In the genomic region with DNA sequence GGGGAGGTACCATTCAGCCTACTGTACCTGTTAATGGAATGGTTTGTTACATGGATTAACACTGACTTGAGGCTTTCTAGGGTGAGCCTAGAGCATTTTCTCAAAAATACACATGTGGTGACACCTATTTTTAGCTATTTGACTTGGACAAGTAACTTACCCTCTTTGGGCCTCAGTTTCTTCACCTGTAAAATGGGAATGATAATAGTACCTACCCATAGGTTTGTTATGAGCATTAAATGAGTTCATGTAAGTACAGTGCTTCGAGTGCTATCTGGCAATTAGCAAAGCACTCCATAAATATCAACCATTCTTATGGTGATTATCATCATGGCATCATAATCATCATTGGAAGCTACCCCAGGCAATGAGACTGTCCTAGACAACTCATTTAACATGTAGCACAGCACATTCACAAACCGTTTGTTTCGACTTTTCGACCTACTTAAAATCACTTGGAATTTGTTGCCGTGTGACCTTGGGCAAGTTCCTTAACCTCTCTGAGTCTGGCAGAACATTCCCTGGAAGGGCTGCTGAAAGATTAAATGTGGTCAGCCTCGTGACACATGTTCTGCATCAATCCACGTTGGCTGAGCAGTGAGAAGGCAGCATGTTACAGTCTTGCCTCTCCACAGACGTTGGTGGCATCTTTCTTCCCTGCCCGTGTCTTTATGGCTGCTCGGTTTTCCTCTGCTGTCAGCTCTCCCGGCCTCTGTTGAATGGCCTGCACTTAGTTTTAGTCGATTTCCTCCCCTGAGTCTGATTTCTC, we compare ENCODE assay signal across 1 cellular context.
TF ChIP-seq lines count a peak whose summit lies in the region.

No MANE protein-coding gene starts in this region.

TF ChIP-seq in SK-N-SH, 30 proteins besides CTCF, POLR2A, EP300 and RAD21 (continued from another document):
- TF ChIP-seq, protein P1, sequence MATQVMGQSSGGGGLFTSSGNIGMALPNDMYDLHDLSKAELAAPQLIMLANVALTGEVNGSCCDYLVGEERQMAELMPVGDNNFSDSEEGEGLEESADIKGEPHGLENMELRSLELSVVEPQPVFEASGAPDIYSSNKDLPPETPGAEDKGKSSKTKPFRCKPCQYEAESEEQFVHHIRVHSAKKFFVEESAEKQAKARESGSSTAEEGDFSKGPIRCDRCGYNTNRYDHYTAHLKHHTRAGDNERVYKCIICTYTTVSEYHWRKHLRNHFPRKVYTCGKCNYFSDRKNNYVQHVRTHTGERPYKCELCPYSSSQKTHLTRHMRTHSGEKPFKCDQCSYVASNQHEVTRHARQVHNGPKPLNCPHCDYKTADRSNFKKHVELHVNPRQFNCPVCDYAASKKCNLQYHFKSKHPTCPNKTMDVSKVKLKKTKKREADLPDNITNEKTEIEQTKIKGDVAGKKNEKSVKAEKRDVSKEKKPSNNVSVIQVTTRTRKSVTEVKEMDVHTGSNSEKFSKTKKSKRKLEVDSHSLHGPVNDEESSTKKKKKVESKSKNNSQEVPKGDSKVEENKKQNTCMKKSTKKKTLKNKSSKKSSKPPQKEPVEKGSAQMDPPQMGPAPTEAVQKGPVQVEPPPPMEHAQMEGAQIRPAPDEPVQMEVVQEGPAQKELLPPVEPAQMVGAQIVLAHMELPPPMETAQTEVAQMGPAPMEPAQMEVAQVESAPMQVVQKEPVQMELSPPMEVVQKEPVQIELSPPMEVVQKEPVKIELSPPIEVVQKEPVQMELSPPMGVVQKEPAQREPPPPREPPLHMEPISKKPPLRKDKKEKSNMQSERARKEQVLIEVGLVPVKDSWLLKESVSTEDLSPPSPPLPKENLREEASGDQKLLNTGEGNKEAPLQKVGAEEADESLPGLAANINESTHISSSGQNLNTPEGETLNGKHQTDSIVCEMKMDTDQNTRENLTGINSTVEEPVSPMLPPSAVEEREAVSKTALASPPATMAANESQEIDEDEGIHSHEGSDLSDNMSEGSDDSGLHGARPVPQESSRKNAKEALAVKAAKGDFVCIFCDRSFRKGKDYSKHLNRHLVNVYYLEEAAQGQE (IDR thresholded peaks at IDR 0.05; ENCODE audit: low read depth, low read length) = no peak
- no peak for TF ChIP-seq SIN3A (IDR thresholded peaks at IDR 0.05; ENCODE audit: borderline replicate concordance, low read depth, low read length)
- TF ChIP-seq GATA2 (CRISPR knock-in tag; IDR thresholded peaks at IDR 0.05) = no peak
- TF ChIP-seq SMC3 (IDR thresholded peaks at IDR 0.05; ENCODE audit: low read depth, low read length) = no peak
- no peak for TF ChIP-seq RCOR1 (IDR thresholded peaks at IDR 0.05; ENCODE audit: low read length)
- TF ChIP-seq, protein P2, sequence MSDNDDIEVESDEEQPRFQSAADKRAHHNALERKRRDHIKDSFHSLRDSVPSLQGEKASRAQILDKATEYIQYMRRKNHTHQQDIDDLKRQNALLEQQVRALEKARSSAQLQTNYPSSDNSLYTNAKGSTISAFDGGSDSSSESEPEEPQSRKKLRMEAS (IDR thresholded peaks at IDR 0.05; ENCODE audit: low read depth) = no peak
- no peak for TF ChIP-seq POLR2AphosphoS5 (IDR thresholded peaks at IDR 0.05; ENCODE audit: low read depth, low read length)
- TF ChIP-seq RXRA (IDR thresholded peaks at IDR 0.05; ENCODE audit: borderline replicate concordance, low read depth) = no peak
- no peak for TF ChIP-seq NFIC (IDR thresholded peaks at IDR 0.05; ENCODE audit: borderline replicate concordance)
- no peak for TF ChIP-seq CHD2 (IDR thresholded peaks at IDR 0.05; ENCODE audit: low read length, partially characterized antibody)
- TF ChIP-seq, protein P3, sequence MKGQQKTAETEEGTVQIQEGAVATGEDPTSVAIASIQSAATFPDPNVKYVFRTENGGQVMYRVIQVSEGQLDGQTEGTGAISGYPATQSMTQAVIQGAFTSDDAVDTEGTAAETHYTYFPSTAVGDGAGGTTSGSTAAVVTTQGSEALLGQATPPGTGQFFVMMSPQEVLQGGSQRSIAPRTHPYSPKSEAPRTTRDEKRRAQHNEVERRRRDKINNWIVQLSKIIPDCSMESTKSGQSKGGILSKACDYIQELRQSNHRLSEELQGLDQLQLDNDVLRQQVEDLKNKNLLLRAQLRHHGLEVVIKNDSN (IDR thresholded peaks at IDR 0.05; ENCODE audit: borderline replicate concordance, low read depth) = no peak
- TF ChIP-seq, protein P4, sequence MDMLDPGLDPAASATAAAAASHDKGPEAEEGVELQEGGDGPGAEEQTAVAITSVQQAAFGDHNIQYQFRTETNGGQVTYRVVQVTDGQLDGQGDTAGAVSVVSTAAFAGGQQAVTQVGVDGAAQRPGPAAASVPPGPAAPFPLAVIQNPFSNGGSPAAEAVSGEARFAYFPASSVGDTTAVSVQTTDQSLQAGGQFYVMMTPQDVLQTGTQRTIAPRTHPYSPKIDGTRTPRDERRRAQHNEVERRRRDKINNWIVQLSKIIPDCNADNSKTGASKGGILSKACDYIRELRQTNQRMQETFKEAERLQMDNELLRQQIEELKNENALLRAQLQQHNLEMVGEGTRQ (IDR thresholded peaks at IDR 0.05; ENCODE audit: borderline replicate concordance, low read depth, low read length) = no peak
- TF ChIP-seq TAF1 (IDR thresholded peaks at IDR 0.05; ENCODE audit: borderline replicate concordance, low read depth, low read length) = no peak
- TF ChIP-seq, protein P5, sequence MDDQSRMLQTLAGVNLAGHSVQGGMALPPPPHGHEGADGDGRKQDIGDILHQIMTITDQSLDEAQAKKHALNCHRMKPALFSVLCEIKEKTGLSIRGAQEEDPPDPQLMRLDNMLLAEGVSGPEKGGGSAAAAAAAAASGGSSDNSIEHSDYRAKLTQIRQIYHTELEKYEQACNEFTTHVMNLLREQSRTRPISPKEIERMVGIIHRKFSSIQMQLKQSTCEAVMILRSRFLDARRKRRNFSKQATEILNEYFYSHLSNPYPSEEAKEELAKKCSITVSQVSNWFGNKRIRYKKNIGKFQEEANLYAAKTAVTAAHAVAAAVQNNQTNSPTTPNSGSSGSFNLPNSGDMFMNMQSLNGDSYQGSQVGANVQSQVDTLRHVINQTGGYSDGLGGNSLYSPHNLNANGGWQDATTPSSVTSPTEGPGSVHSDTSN (IDR thresholded peaks at IDR 0.05) = no peak
- TF ChIP-seq FOXJ3 (CRISPR knock-in tag; IDR thresholded peaks at IDR 0.05) = no peak
- no peak for TF ChIP-seq GABPA (IDR thresholded peaks at IDR 0.05; ENCODE audit: low read depth)
- TF ChIP-seq, protein P6, sequence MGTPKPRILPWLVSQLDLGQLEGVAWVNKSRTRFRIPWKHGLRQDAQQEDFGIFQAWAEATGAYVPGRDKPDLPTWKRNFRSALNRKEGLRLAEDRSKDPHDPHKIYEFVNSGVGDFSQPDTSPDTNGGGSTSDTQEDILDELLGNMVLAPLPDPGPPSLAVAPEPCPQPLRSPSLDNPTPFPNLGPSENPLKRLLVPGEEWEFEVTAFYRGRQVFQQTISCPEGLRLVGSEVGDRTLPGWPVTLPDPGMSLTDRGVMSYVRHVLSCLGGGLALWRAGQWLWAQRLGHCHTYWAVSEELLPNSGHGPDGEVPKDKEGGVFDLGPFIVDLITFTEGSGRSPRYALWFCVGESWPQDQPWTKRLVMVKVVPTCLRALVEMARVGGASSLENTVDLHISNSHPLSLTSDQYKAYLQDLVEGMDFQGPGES (IDR thresholded peaks at IDR 0.05; ENCODE audit: low read depth, low read length) = no peak
